19 cellular contexts compared by ENCODE assay signal in genomic region chr6:135383297-135383696, GRCh38.
DNase-seq lines count a peak whose midpoint lies in the region; ATAC-seq, FAIRE-seq and TF ChIP-seq lines count a peak whose summit lies in the region.
"Had no signal": no experiment of that assay in that cellular context is flagged by ENCODE, and none has a peak within 500 bp of the region (broad histone marks: within the 10 kb centered on the region; RNA-seq: fewer than 3 reads in every experiment).

No MANE protein-coding gene starts in this region.

- H3K79me2 ChIP-seq in GM23248 (ENCODE audit: insufficient read depth): no peaks in the 10 kb centered on the region

- H3K9ac ChIP-seq in GM23248: no peak overlapping the region

- no peaks in the 10 kb centered on the region for H4K20me1 ChIP-seq in GM23248 (ENCODE audit: insufficient read depth)

- H3K27me3 ChIP-seq in GM23248 (replicated peaks; ENCODE audit: insufficient read depth) (no peaks in the 10 kb centered on the region), gastrocnemius medialis (no peaks in the 10 kb centered on the region)
- H3K27me3 ChIP-seq: BE2C had no signal

- 60 to 81% methylated on average over 2 of the region's 2 CpGs for WGBS in GM23248 (ENCODE audit: low coverage in 1 of 2, low lambda C conversion rate in 2 of 2, missing lambda C conversion rate in 2 of 2), 2 experiments

- intact Hi-C loops in gastrocnemius medialis (cut with DNase I; ENCODE audit: low total_unique reads): no loop called here

- no peak overlapping the region for H2AFZ ChIP-seq in GM23248

- H3K4me1 ChIP-seq in GM23248 (ENCODE audit: insufficient read depth): no peaks in the 10 kb centered on the region
- H3K4me1 ChIP-seq in gastrocnemius medialis: no peaks in the 10 kb centered on the region
- H3K4me1 ChIP-seq: BE2C had no signal

- in situ Hi-C loops in GM23248 (cut with MboI) (no loop called here), gastrocnemius medialis (cut with MboI; ENCODE audit: low sequenced_read_pairs in 4 of 4) (no loop called here)

- H3F3A ChIP-seq in GM23248 (ENCODE audit: insufficient read depth): no peaks in the 10 kb centered on the region

- ATAC-seq in HG03378 (IDR thresholded peaks at IDR 0.05; ENCODE audit: unreplicated experiment) (no peak), gastrocnemius medialis (no peak), GM19467 (IDR thresholded peaks at IDR 0.05; ENCODE audit: unreplicated experiment) (no peak)

- no peak for TF ChIP-seq CTCF in gastrocnemius medialis (IDR thresholded peaks at IDR 0.05 in 4 of 5, conservative IDR thresholded peaks at IDR 0.05 in 1 of 5)

- H3K4me3 ChIP-seq in GM23248 (no peak overlapping the region), gastrocnemius medialis (no peak overlapping the region)

- no peaks in the 10 kb centered on the region; the same call in 1 of the 2 replicates for H3K36me3 ChIP-seq in GM23248 (ENCODE audit: low read depth)
- H3K36me3 ChIP-seq in gastrocnemius medialis: no peaks in the 10 kb centered on the region
- H3K36me3 ChIP-seq: BE2C had no signal

- no peak for TF ChIP-seq POLR2A in gastrocnemius medialis (IDR thresholded peaks at IDR 0.05)

- H3K9me2 ChIP-seq in GM23248 (ENCODE audit: insufficient read depth): no peaks in the 10 kb centered on the region

- no peak overlapping the region for H3K27ac ChIP-seq in GM23248
- H3K27ac ChIP-seq in gastrocnemius medialis: no peak overlapping the region

- DNase-seq in GM23248 (peak; percentile 8), LHCN-M2 (ENCODE audit: low read depth) (peak; percentile 5), gastrocnemius medialis (no peak), activated gamma-delta T cell treated with Interleukin-2 at 50 U/mL for 16 hours (no peak)
- DNase-seq: ACHN; BE2C; C1 segment of cervical spinal cord; CD4-positive, CD25-positive, alpha-beta regulatory T cell; CD8-positive, alpha-beta memory T cell; COR-L47; DMS 273 treated with DMSO at 0.1 percent for 48 hours; DMS53; GDM1; HCEC 1CT; KG1 had no signal

- peak; percentile 14 for FAIRE-seq in colon (lab: Jason Lieb, UNC)
- FAIRE-seq: HTR-8/SVneo had no signal

- H3K9me3 ChIP-seq in GM23248 (ENCODE audit: low read depth) (no peaks in the 10 kb centered on the region), gastrocnemius medialis (no peaks in the 10 kb centered on the region)
- H3K9me3 ChIP-seq: BE2C had no signal

- no peak overlapping the region for H3K4me2 ChIP-seq in GM23248 (ENCODE audit: unreplicated experiment)

Comparison
In these comparisons a context has a peak if more than half of its experiments do, and no peak if none do; other contexts are left out.
1. DNase-seq: peak in GM23248 (single experiment) and LHCN-M2 (single experiment); none in gastrocnemius medialis (0 of 2) and activated gamma-delta T cell treated with Interleukin-2 at 50 U/mL for 16 hours (single experiment).